2 cellular contexts compared by ENCODE assay signal in the genomic region with DNA sequence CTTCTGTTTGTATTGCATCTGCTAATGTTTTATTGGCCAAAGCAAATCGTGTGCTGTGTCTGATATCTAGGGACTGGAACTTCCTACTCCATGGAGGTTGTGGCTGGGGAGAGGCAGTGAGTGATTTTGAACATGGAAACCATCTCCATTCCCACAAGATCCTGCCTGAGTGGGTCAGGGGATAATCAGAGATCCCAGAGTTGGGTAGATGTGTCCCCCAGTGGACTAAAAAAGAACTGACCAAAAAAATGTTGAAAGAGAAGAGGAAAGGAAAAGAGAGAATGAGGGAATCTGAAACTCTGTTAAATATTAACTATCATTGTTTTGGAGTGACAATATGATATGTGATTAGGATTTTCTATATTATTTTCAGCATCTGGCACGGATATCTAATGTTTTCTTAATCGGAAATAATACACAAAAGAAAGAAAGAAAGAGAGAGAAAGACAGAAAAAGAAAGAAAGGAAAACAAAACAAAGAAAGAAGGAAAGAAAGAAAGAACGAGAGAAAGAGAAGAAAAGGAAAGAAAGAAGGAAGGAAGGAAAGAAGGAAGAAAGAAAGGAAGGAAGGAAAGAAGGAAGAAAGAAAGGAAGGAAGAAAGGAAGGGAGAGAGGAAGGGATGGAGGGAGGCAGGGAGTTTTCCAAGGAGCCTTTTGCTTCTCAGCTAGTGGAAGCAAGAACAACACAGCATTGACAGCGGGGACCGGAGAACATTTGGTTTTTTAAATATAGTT.
TF ChIP-seq lines count a peak whose summit lies in the region.

No MANE protein-coding gene starts in this region.

TF ChIP-seq in HEK293, 187 proteins besides CTCF, POLR2A, EP300 and RAD21 (continued from another document):
- TF ChIP-seq, protein P1, sequence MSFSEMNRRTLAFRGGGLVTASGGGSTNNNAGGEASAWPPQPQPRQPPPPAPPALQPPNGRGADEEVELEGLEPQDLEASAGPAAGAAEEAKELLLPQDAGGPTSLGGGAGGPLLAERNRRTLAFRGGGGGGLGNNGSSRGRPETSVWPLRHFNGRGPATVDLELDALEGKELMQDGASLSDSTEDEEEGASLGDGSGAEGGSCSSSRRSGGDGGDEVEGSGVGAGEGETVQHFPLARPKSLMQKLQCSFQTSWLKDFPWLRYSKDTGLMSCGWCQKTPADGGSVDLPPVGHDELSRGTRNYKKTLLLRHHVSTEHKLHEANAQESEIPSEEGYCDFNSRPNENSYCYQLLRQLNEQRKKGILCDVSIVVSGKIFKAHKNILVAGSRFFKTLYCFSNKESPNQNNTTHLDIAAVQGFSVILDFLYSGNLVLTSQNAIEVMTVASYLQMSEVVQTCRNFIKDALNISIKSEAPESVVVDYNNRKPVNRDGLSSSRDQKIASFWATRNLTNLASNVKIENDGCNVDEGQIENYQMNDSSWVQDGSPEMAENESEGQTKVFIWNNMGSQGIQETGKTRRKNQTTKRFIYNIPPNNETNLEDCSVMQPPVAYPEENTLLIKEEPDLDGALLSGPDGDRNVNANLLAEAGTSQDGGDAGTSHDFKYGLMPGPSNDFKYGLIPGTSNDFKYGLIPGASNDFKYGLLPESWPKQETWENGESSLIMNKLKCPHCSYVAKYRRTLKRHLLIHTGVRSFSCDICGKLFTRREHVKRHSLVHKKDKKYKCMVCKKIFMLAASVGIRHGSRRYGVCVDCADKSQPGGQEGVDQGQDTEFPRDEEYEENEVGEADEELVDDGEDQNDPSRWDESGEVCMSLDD (tag by site-specific recombination; IDR thresholded peaks at IDR 0.05), result no peak
- peak; percentile 91 for TF ChIP-seq ZNF366 (tag by site-specific recombination; conservative IDR thresholded peaks at IDR 0.05)
TF ChIP-seq in HEK293: peak in this region for 1.

TF ChIP-seq in K562, 482 proteins besides CTCF, POLR2A, EP300 and RAD21 (continued from another document):
- TF ChIP-seq, protein P2, sequence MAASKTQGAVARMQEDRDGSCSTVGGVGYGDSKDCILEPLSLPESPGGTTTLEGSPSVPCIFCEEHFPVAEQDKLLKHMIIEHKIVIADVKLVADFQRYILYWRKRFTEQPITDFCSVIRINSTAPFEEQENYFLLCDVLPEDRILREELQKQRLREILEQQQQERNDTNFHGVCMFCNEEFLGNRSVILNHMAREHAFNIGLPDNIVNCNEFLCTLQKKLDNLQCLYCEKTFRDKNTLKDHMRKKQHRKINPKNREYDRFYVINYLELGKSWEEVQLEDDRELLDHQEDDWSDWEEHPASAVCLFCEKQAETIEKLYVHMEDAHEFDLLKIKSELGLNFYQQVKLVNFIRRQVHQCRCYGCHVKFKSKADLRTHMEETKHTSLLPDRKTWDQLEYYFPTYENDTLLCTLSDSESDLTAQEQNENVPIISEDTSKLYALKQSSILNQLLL (CRISPR knock-in tag; IDR thresholded peaks at IDR 0.05; ENCODE audit: borderline replicate concordance), result no peak
- TF ChIP-seq ZNF583 (CRISPR knock-in tag; IDR thresholded peaks at IDR 0.05), result no peak
- TF ChIP-seq, protein P3, sequence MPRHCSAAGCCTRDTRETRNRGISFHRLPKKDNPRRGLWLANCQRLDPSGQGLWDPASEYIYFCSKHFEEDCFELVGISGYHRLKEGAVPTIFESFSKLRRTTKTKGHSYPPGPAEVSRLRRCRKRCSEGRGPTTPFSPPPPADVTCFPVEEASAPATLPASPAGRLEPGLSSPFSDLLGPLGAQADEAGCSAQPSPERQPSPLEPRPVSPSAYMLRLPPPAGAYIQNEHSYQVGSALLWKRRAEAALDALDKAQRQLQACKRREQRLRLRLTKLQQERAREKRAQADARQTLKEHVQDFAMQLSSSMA (CRISPR knock-in tag; IDR thresholded peaks at IDR 0.05), result no peak
